24 cellular contexts compared by ENCODE assay signal in the genomic region with DNA sequence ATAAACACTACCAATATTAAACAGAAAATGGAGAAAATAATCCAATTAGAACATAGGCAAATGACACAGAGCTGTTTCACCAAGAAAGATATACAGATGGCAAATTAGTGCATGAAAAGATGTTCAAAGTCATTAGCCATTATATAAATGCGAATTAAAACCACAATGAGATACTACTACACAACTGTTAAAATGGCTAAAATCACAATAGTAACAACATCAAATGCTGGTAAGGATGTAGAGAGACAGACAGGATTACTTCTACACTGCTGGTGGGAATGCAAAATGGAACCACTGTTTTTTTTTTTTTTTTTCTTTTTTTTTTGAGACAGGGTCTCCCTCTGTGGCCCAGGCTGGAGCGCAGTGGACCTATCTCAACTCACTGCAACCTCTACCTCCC.
"Had no signal": no experiment of that assay in that cellular context is flagged by ENCODE, and none has a peak within 500 bp of the region (broad histone marks: within the 10 kb centered on the region; RNA-seq: fewer than 3 reads in every experiment).

No MANE protein-coding gene starts in this region.

- H3K4me3 Mint-ChIP-seq: activated CD8-positive, alpha-beta T cell treated with anti-CD3 and anti-CD28 coated beads for 36 hours; activated naive CD8-positive, alpha-beta T cell treated with anti-CD3 and anti-CD28 coated beads, Interleukin-2, amount 10 ng/mL, durations not matched to agents 7 days and 5 days; T-helper 1 cell treated with Interleukin-12 subunit alpha and Interleukin-12 subunit beta and Interleukin-4 antibody, amounts not matched to agents 30 μg/mL and 1 μg/mL, for 36 hours had no signal

- H3K27me3 Mint-ChIP-seq: activated CD8-positive, alpha-beta T cell treated with anti-CD3 and anti-CD28 coated beads for 36 hours; activated naive CD8-positive, alpha-beta T cell treated with anti-CD3 and anti-CD28 coated beads, Interleukin-2, amount 10 ng/mL, durations not matched to agents 7 days and 5 days had no signal

- H3K9me3 ChIP-seq: body of pancreas, Peyer's patch, SJSA1 had no signal

- ATAC-seq: activated CD4-positive, CD25-positive, alpha-beta regulatory T cell treated with anti-CD3 and anti-CD28 coated beads, Interleukin-2, amount 50 U/mL, for 24 hours; activated CD8-positive, alpha-beta T cell treated with anti-CD3 and anti-CD28 coated beads for 36 hours; body of pancreas; SK-N-SH treated with all-trans-retinoic acid at 6 μM for 48 hours had no signal

- H3K27ac Mint-ChIP-seq: activated CD8-positive, alpha-beta T cell treated with anti-CD3 and anti-CD28 coated beads for 36 hours; activated naive CD8-positive, alpha-beta T cell treated with anti-CD3 and anti-CD28 coated beads, Interleukin-2, amount 10 ng/mL, durations not matched to agents 7 days and 5 days; T-helper 1 cell treated with Interleukin-12 subunit alpha and Interleukin-12 subunit beta and Interleukin-4 antibody, amounts not matched to agents 30 μg/mL and 1 μg/mL, for 36 hours had no signal

- H3K4me3 ChIP-seq: body of pancreas, Peyer's patch, SJSA1 had no signal

- H3K27me3 ChIP-seq: body of pancreas, Peyer's patch, SJSA1 had no signal

- H3K36me3 ChIP-seq: Peyer's patch had no signal

- DNase-seq: activated CD4-positive, alpha-beta T cell treated with anti-CD3 and anti-CD28 coated beads for 4 hours; activated CD8-positive, alpha-beta memory T cell treated with anti-CD3 and anti-CD28 coated beads, Interleukin-2, amount 50 U/mL, for 4 hours; activated CD8-positive, alpha-beta T cell treated with anti-CD3 and anti-CD28 coated beads for 36 hours; activated naive CD8-positive, alpha-beta T cell treated with anti-CD3 and anti-CD28 coated beads, Interleukin-2, amount 10 ng/mL, durations not matched to agents 7 days and 5 days; activated T-cell treated with anti-CD3 and anti-CD28 coated beads, Interleukin-2, amount 50 U/mL, for 1 hour; aorta; body of pancreas; IMR-90; KG1; NCI-H1092; NCI-H1417; NCI-H1930; NCI-H2171; NCI-H2227 treated with DMSO at 0.1 percent for 48 hours; NCI-H526; NCI-H774; Peyer's patch; SHP77; SW 1271 had no signal

- H3K9me3 Mint-ChIP-seq: activated CD8-positive, alpha-beta T cell treated with anti-CD3 and anti-CD28 coated beads for 36 hours had no signal

- H3K27ac ChIP-seq: body of pancreas, Peyer's patch, RWPE1, SJSA1 had no signal
